8 cellular contexts compared by ENCODE assay signal in the genomic region with DNA sequence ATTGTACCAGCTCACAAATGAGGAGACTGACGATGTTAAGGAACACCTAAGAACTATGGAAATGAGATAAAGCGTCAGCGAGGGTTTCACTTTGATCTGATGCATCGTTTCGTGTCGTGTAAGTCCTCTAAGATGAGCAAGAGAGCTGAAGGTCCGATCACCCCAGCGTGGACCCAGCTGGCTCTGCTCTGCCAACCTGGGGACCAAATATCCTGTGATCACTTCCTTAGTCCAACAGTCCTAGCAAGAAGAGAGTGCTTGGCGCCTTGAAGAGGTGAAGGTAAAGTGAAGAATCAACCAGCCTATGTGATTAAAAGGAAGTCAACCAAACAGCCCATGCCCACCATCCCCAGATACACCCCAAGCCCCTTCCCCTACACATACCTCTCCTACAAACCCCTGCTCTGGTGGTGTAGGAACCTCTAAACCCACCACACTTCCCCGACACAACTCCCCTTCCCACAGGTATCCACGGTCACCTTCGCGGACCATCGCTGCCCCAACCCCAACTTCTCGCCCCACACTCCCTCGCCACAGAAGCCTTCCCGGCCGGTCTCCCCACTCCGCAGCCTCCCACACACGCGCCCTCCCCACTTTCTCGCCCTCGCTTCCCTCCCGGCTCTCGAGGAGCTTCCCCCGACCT. TPM values are rescaled to one million over a fixed set of nuclear protein-coding genes. Genes with fewer than 3 reads are reported as not detected.
DNase-seq lines count a peak whose midpoint lies in the region; ATAC-seq and TF ChIP-seq lines count a peak whose summit lies in the region.

No MANE protein-coding gene starts in this region.

- peaks cover 22% of the 10 kb centered on the region for H3K36me3 Mint-ChIP-seq in activated T-helper 2 cell treated with anti-CD3 and anti-CD28 coated beads, Interferon-gamma antibody, Interleukin-2, Interleukin-4, amounts not matched to agents 10 μg/mL and 5 μg/mL and 100 μg/mL, durations not matched to agents 14 hours and 24 hours and 36 hours (ENCODE audit: low read depth)
- H3K36me3 Mint-ChIP-seq in glutamatergic neuron (ENCODE audit: unreplicated experiment): no peaks in the 10 kb centered on the region

- intact Hi-C loops in activated T-helper 2 cell treated with anti-CD3 and anti-CD28 coated beads, Interferon-gamma antibody, Interleukin-2, Interleukin-4, amounts not matched to agents 10 μg/mL and 5 μg/mL and 100 μg/mL, durations not matched to agents 14 hours and 24 hours and 36 hours (cut with micrococcal nuclease): no loop called here

- no peaks in the 10 kb centered on the region for H3K27me3 Mint-ChIP-seq in activated T-helper 2 cell treated with anti-CD3 and anti-CD28 coated beads, Interferon-gamma antibody, Interleukin-2, Interleukin-4, amounts not matched to agents 10 μg/mL and 5 μg/mL and 100 μg/mL, durations not matched to agents 14 hours and 24 hours and 36 hours (ENCODE audit: low read depth)
- H3K27me3 Mint-ChIP-seq in glutamatergic neuron (ENCODE audit: unreplicated experiment): peaks cover 4% of the 10 kb centered on the region

- H3K36me3 ChIP-seq in MG63 (peaks cover 14% of the 10 kb centered on the region), rectal smooth muscle tissue (ENCODE audit: control insufficient read depth, insufficient read depth, low read length) (no peaks in the 10 kb centered on the region)

- peak overlapping the region; percentile 100 for H3K27ac ChIP-seq in rectal smooth muscle tissue (ENCODE audit: low read depth, low read length)

- H3K4me1 Mint-ChIP-seq in activated T-helper 2 cell treated with anti-CD3 and anti-CD28 coated beads, Interferon-gamma antibody, Interleukin-2, Interleukin-4, amounts not matched to agents 10 μg/mL and 5 μg/mL and 100 μg/mL, durations not matched to agents 14 hours and 24 hours and 36 hours (ENCODE audit: low read depth): peaks cover 23% of the 10 kb centered on the region
- H3K4me1 Mint-ChIP-seq in glutamatergic neuron (ENCODE audit: low read depth, unreplicated experiment): peaks cover 3% of the 10 kb centered on the region

- peak overlapping the region; percentile 77 for H3K9ac ChIP-seq in rectal smooth muscle tissue (ENCODE audit: low read length)

- peak overlapping the region; percentile 99 for H3K4me3 Mint-ChIP-seq in activated T-helper 2 cell treated with anti-CD3 and anti-CD28 coated beads, Interferon-gamma antibody, Interleukin-2, Interleukin-4, amounts not matched to agents 10 μg/mL and 5 μg/mL and 100 μg/mL, durations not matched to agents 14 hours and 24 hours and 36 hours (ENCODE audit: low read depth)
- peak overlapping the region; percentile 94 for H3K4me3 Mint-ChIP-seq in glutamatergic neuron (ENCODE audit: unreplicated experiment)

- peak overlapping the region; percentile 96 for H3K27ac Mint-ChIP-seq in activated T-helper 2 cell treated with anti-CD3 and anti-CD28 coated beads, Interferon-gamma antibody, Interleukin-2, Interleukin-4, amounts not matched to agents 10 μg/mL and 5 μg/mL and 100 μg/mL, durations not matched to agents 14 hours and 24 hours and 36 hours
- H3K27ac Mint-ChIP-seq in glutamatergic neuron (ENCODE audit: unreplicated experiment): peak overlapping the region; percentile 84

- H3K4me1 ChIP-seq in rectal smooth muscle tissue (ENCODE audit: control insufficient read depth, insufficient read depth, low read length): peaks cover 4% of the 10 kb centered on the region

- peak overlapping the region; percentile 100 for H3K4me3 ChIP-seq in MG63
- peak overlapping the region; percentile 94 for H3K4me3 ChIP-seq in rectal smooth muscle tissue (ENCODE audit: low read length)

- H3K27me3 ChIP-seq in MG63 (no peaks in the 10 kb centered on the region), rectal smooth muscle tissue (ENCODE audit: control insufficient read depth, insufficient read depth, low read length) (no peaks in the 10 kb centered on the region)

- no peak for ATAC-seq in GM18517 (IDR thresholded peaks at IDR 0.05; ENCODE audit: unreplicated experiment)
- ATAC-seq in HG03342 (IDR thresholded peaks at IDR 0.05; ENCODE audit: unreplicated experiment): no peak

- no peak for TF ChIP-seq CTCF in glutamatergic neuron (IDR thresholded peaks at IDR 0.05; ENCODE audit: partially characterized antibody, unreplicated experiment)

- DNase-seq in activated gamma-delta T cell treated with Interleukin-2 at 50 U/mL for 16 hours: peak; percentile 7
- no peak for DNase-seq in activated gamma-delta T cell (lab: John Stamatoyannopoulos, UW)
- peak; percentile 9 for DNase-seq in MG63
- DNase-seq in activated T-helper 2 cell treated with anti-CD3 and anti-CD28 coated beads, Interferon-gamma antibody, Interleukin-2, Interleukin-4, amounts not matched to agents 10 μg/mL and 5 μg/mL and 100 μg/mL, durations not matched to agents 14 hours and 24 hours and 36 hours (ENCODE audit: low spot score): peak; percentile 24
- DNase-seq in glutamatergic neuron: no peak

- H3K9me3 Mint-ChIP-seq in activated T-helper 2 cell treated with anti-CD3 and anti-CD28 coated beads, Interferon-gamma antibody, Interleukin-2, Interleukin-4, amounts not matched to agents 10 μg/mL and 5 μg/mL and 100 μg/mL, durations not matched to agents 14 hours and 24 hours and 36 hours: no peaks in the 10 kb centered on the region
- peaks cover 6% of the 10 kb centered on the region for H3K9me3 Mint-ChIP-seq in glutamatergic neuron (ENCODE audit: unreplicated experiment)

- H3K9me3 ChIP-seq in MG63: no peaks in the 10 kb centered on the region

RNA-seq across cellular contexts. Expression of gene UPF2, which starts 0.7 kb away (rescaled TPM):
- total RNA-seq in MG63 (2014; rRNA removed; shearing (Covaris generic); ENCODE audit: low replicate concordance): 9.6 and 12.4 TPM in 2 replicates
- total RNA-seq in activated T-helper 2 cell treated with anti-CD3 and anti-CD28 coated beads, Interferon-gamma antibody, Interleukin-2, Interleukin-4, amounts not matched to agents 10 μg/mL and 5 μg/mL and 100 μg/mL, durations not matched to agents 14 hours and 24 hours and 36 hours: 41.0 and 41.4 TPM in 2 replicates
- total RNA-seq in glutamatergic neuron (ENCODE audit: unreplicated experiment): 16.4 TPM

RNA-seq across cellular contexts. Expression of gene DHTKD1, which starts 26.9 kb away (rescaled TPM):
- 6.5 and 15.5 TPM in 2 replicates for total RNA-seq in MG63 (2014; rRNA removed; shearing (Covaris generic); ENCODE audit: low replicate concordance)
- total RNA-seq in activated T-helper 2 cell treated with anti-CD3 and anti-CD28 coated beads, Interferon-gamma antibody, Interleukin-2, Interleukin-4, amounts not matched to agents 10 μg/mL and 5 μg/mL and 100 μg/mL, durations not matched to agents 14 hours and 24 hours and 36 hours: 20.6 and 21.1 TPM in 2 replicates
- 39.6 TPM for total RNA-seq in glutamatergic neuron (ENCODE audit: unreplicated experiment)

Comparison
In these comparisons a context has a peak if more than half of its experiments do, and no peak if none do; other contexts are left out.
1. DNase-seq: peak in activated gamma-delta T cell treated with Interleukin-2 at 50 U/mL for 16 hours (single experiment), MG63 (single experiment) and activated T-helper 2 cell treated with anti-CD3 and anti-CD28 coated beads, Interferon-gamma antibody, Interleukin-2, Interleukin-4, amounts not matched to agents 10 μg/mL and 5 μg/mL and 100 μg/mL, durations not matched to agents 14 hours and 24 hours and 36 hours (single experiment); none in activated gamma-delta T cell (single experiment) and glutamatergic neuron (single experiment).